In the genomic region with DNA sequence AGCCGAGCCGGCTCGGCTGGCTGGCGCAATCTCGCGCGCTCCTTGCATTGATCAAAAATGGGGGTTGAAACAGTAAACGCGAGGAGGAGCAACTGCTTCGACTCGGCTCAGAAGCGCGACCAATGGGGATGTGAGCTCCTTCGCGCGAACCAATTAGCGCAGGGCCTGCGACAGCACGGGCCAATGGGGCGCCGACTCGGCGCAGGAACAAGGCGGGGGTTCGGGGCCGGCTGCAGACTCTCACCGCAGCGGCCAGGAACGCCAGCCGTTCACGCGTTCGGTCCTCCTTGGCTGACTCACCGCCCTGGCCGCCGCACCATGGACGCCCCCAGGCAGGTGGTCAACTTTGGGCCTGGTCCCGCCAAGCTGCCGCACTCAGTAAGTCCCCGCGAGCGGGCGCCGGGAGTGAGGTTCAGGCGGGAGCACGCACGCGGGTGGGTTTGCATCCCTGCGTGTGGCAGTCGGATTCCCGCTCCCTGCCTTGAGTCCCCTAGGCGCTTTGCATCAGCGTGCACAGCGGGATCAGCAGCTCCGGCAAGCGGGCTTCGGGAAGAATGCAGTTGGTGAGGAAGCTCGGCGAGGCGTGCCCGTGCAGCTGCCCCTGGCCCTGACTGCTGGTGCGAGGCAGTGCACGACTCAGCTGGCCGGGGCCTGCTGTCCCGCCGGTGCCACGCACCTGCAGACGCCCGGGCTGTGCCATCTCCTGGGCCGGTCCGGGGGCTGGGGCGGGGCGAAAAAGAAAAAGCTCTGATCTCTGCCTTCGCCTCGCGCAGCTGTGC, we compare ENCODE assay signal across 1 cellular context.
A peak's percentile ranks its signal among the peaks of the same experiment; 100 is the strongest.
TF ChIP-seq lines count a peak whose summit lies in the region.

A gene (plus strand): TSS at position 233 of the 779 bp plus-strand sequence. CDS start 86 bp downstream, at position 319.

TF ChIP-seq in HEK293, 187 proteins besides CTCF, POLR2A, EP300 and RAD21 (continued from another document):
- TF ChIP-seq, protein P1, sequence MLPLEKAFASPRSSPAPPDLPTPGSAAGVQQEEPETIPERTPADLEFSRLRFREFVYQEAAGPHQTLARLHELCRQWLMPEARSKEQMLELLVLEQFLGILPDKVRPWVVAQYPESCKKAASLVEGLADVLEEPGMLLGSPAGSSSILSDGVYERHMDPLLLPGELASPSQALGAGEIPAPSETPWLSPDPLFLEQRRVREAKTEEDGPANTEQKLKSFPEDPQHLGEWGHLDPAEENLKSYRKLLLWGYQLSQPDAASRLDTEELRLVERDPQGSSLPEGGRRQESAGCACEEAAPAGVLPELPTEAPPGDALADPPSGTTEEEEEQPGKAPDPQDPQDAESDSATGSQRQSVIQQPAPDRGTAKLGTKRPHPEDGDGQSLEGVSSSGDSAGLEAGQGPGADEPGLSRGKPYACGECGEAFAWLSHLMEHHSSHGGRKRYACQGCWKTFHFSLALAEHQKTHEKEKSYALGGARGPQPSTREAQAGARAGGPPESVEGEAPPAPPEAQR (tag by site-specific recombination; IDR thresholded peaks at IDR 0.05) = no peak
- TF ChIP-seq, protein P2, sequence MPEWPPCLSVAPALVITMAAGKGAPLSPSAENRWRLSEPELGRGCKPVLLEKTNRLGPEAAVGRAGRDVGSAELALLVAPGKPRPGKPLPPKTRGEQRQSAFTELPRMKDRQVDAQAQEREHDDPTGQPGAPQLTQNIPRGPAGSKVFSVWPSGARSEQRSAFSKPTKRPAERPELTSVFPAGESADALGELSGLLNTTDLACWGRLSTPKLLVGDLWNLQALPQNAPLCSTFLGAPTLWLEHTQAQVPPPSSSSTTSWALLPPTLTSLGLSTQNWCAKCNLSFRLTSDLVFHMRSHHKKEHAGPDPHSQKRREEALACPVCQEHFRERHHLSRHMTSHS (tag by site-specific recombination; IDR thresholded peaks at IDR 0.05) = no peak
- TF ChIP-seq ZBTB7A (tag by site-specific recombination; IDR thresholded peaks at IDR 0.05; ENCODE audit: low read depth) (0 out of 2 replicates have a peak, but pooled peaks have one; percentile 56), ZXDB (tag by site-specific recombination; IDR thresholded peaks at IDR 0.05) (peak; percentile 37; the same call in 1 of the 2 replicates), ZSCAN30 (tag by site-specific recombination; IDR thresholded peaks at IDR 0.05) (peak; percentile 8; the same call in 1 of the 2 replicates), ZBTB21 (tag by site-specific recombination; IDR thresholded peaks at IDR 0.05) (no peak), ZNF302 (tag by site-specific recombination; IDR thresholded peaks at IDR 0.05; ENCODE audit: low read depth) (no peak), KLF9 (tag by site-specific recombination; IDR thresholded peaks at IDR 0.05; ENCODE audit: low read depth) (peak; percentile 51; the same call in 1 of the 2 replicates), ZNF394 (tag by site-specific recombination; IDR thresholded peaks at IDR 0.05; ENCODE audit: borderline replicate concordance) (peak; percentile 19; the same call in 1 of the 2 replicates), ZNF48 (tag by site-specific recombination; IDR thresholded peaks at IDR 0.05) (no peak), ZFP37 (tag by site-specific recombination; IDR thresholded peaks at IDR 0.05) (peak; percentile 72), ZNF423 (tag by site-specific recombination; IDR thresholded peaks at IDR 0.05) (0 out of 2 replicates have a peak, but pooled peaks have one; percentile 29), ZNF157 (tag by site-specific recombination; IDR thresholded peaks at IDR 0.05) (no peak), SP7 (tag by site-specific recombination; IDR thresholded peaks at IDR 0.05) (peak; percentile 35), GFI1B (tag by site-specific recombination; IDR thresholded peaks at IDR 0.05) (0 out of 2 replicates have a peak, but pooled peaks have one; percentile 9)
- TF ChIP-seq, protein P3, sequence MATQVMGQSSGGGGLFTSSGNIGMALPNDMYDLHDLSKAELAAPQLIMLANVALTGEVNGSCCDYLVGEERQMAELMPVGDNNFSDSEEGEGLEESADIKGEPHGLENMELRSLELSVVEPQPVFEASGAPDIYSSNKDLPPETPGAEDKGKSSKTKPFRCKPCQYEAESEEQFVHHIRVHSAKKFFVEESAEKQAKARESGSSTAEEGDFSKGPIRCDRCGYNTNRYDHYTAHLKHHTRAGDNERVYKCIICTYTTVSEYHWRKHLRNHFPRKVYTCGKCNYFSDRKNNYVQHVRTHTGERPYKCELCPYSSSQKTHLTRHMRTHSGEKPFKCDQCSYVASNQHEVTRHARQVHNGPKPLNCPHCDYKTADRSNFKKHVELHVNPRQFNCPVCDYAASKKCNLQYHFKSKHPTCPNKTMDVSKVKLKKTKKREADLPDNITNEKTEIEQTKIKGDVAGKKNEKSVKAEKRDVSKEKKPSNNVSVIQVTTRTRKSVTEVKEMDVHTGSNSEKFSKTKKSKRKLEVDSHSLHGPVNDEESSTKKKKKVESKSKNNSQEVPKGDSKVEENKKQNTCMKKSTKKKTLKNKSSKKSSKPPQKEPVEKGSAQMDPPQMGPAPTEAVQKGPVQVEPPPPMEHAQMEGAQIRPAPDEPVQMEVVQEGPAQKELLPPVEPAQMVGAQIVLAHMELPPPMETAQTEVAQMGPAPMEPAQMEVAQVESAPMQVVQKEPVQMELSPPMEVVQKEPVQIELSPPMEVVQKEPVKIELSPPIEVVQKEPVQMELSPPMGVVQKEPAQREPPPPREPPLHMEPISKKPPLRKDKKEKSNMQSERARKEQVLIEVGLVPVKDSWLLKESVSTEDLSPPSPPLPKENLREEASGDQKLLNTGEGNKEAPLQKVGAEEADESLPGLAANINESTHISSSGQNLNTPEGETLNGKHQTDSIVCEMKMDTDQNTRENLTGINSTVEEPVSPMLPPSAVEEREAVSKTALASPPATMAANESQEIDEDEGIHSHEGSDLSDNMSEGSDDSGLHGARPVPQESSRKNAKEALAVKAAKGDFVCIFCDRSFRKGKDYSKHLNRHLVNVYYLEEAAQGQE (tag by site-specific recombination; IDR thresholded peaks at IDR 0.05) = 0 out of 2 replicates have a peak, but pooled peaks have one; percentile 44
- TF ChIP-seq, protein P4, sequence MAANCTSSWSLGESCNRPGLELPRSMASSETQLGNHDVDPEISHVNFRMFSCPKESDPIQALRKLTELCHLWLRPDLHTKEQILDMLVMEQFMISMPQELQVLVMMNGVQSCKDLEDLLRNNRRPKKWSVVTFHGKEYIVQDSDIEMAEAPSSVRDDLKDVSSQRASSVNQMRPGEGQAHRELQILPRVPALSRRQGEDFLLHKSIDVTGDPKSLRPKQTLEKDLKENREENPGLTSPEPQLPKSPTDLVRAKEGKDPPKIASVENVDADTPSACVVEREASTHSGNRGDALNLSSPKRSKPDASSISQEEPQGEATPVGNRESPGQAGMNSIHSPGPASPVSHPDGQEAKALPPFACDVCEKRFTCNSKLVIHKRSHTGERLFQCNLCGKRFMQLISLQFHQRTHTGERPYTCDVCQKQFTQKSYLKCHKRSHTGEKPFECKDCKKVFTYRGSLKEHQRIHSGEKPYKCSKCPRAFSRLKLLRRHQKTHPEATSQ (tag by site-specific recombination; IDR thresholded peaks at IDR 0.05) = 0 out of 2 replicates have a peak, but pooled peaks have one; percentile 50
- TF ChIP-seq, protein P5, sequence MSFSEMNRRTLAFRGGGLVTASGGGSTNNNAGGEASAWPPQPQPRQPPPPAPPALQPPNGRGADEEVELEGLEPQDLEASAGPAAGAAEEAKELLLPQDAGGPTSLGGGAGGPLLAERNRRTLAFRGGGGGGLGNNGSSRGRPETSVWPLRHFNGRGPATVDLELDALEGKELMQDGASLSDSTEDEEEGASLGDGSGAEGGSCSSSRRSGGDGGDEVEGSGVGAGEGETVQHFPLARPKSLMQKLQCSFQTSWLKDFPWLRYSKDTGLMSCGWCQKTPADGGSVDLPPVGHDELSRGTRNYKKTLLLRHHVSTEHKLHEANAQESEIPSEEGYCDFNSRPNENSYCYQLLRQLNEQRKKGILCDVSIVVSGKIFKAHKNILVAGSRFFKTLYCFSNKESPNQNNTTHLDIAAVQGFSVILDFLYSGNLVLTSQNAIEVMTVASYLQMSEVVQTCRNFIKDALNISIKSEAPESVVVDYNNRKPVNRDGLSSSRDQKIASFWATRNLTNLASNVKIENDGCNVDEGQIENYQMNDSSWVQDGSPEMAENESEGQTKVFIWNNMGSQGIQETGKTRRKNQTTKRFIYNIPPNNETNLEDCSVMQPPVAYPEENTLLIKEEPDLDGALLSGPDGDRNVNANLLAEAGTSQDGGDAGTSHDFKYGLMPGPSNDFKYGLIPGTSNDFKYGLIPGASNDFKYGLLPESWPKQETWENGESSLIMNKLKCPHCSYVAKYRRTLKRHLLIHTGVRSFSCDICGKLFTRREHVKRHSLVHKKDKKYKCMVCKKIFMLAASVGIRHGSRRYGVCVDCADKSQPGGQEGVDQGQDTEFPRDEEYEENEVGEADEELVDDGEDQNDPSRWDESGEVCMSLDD (tag by site-specific recombination; IDR thresholded peaks at IDR 0.05) = peak; percentile 31; the same call in 1 of the 2 replicates
- TF ChIP-seq, protein P6, sequence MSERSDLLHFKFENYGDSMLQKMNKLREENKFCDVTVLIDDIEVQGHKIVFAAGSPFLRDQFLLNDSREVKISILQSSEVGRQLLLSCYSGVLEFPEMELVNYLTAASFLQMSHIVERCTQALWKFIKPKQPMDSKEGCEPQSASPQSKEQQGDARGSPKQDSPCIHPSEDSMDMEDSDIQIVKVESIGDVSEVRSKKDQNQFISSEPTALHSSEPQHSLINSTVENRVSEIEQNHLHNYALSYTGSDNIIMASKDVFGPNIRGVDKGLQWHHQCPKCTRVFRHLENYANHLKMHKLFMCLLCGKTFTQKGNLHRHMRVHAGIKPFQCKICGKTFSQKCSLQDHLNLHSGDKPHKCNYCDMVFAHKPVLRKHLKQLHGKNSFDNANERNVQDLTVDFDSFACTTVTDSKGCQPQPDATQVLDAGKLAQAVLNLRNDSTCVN (tag by site-specific recombination; optimal IDR thresholded peaks at IDR 0.05) = peak; percentile 96
